Comparison of ENCODE assay signal across 1 cellular context in the genomic region with DNA sequence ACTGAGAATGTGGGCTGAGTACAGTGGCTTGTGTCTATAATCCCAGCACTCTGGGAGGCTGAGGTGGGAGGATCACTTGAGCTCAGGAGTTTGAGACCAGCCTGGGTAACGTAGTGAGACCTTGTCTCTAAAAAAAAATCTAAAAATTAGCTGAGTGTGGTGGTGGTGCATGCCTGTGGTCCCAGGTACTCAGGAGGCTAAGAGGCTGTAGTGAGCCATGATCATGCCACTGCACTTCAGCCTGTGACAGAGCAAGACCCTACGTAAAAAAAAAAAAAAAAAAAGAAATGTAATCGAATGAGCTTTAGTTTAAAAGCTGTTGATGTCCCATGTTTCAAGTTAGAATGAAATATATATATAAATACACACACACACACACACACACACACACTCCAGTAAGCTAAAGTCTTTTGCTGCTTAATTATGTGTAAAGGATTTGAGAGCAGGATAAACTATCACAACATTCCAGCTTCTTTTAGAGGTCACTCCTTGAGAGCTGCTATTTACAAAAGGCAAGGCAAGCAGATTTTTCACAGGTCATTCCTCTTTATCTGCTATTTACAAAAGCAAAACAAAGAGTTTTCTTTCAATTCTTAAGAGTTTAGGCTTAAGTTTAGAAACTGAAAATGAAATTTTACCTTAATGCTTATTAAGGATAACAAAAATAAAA.
TF ChIP-seq lines count a peak whose summit lies in the region.

No MANE protein-coding gene starts in this region.

TF ChIP-seq in K562, 482 proteins besides CTCF, POLR2A, EP300 and RAD21:
- TF ChIP-seq C11orf30 (IDR thresholded peaks at IDR 0.05; ENCODE audit: low read depth) (peak; percentile 17; the same call in 1 of the 2 replicates), TAL1 (IDR thresholded peaks at IDR 0.05) (0 out of 2 replicates have a peak, but pooled peaks have one; percentile 7), ZNF316 (IDR thresholded peaks at IDR 0.05) (peak; percentile 47), TEAD1 (CRISPR knock-in tag; IDR thresholded peaks at IDR 0.05) (no peak), TCF3 (CRISPR knock-in tag; IDR thresholded peaks at IDR 0.05) (0 out of 2 replicates have a peak, but pooled peaks have one; percentile 13), MYBL2 (IDR thresholded peaks at IDR 0.05; ENCODE audit: low read depth) (no peak), MYBL2 (CRISPR knock-in tag; IDR thresholded peaks at IDR 0.05; ENCODE audit: borderline replicate concordance) (no peak), ATF1 (CRISPR knock-in tag; IDR thresholded peaks at IDR 0.05) (no peak), ATF1 (tag; IDR thresholded peaks at IDR 0.05) (no peak)
